Comparison of ENCODE assay signal across 8 cellular contexts in genomic region chr4:145179861-145180297, GRCh38. TPM values are rescaled to one million over a fixed set of nuclear protein-coding genes. Genes with fewer than 3 reads are reported as not detected.
DNase-seq lines count a peak whose midpoint lies in the region; ATAC-seq and TF ChIP-seq lines count a peak whose summit lies in the region.
"Not testable (repeated sequence)": the region's sequence is repeated elsewhere in the genome, so short reads cannot be mapped to it uniquely, and the experiment has no call there.

No MANE protein-coding gene starts in this region.

- not testable (repeated sequence) for H3K36me3 Mint-ChIP-seq in glutamatergic neuron (ENCODE audit: unreplicated experiment); natural killer cell

- TF ChIP-seq CTCF in GM06990 (IDR thresholded peaks at IDR 0.05; ENCODE audit: insufficient read depth, low read length, poor library complexity, severe bottlenecking); glutamatergic neuron (IDR thresholded peaks at IDR 0.05; ENCODE audit: partially characterized antibody, unreplicated experiment); natural killer cell (IDR thresholded peaks at IDR 0.05); tibial artery (IDR thresholded peaks at IDR 0.05): not testable (repeated sequence)

- H3K4me3 ChIP-seq in GM06990 (replicated peaks; ENCODE audit: low read depth, low read length) = peak overlapping the region; percentile 66
- peak overlapping the region; percentile 98 for H3K4me3 ChIP-seq in SK-N-MC
- H3K4me3 ChIP-seq in tibial artery = peak overlapping the region; percentile 84 to 98

- H3K4me3 Mint-ChIP-seq in glutamatergic neuron (ENCODE audit: unreplicated experiment) (peak overlapping the region; percentile 82), natural killer cell (peak overlapping the region; percentile 95)

- not testable (repeated sequence) for H3K9me3 ChIP-seq in SK-N-MC (ENCODE audit: low read depth, low read length); tibial artery

- not testable (repeated sequence) for H3K27ac Mint-ChIP-seq in glutamatergic neuron (ENCODE audit: unreplicated experiment)
- peak overlapping the region; percentile 95 to 97 for H3K27ac Mint-ChIP-seq in natural killer cell

- not testable (repeated sequence) for H3K36me3 ChIP-seq in GM06990 (ENCODE audit: control insufficient read depth, insufficient read depth, low read length); SK-N-MC (ENCODE audit: insufficient read depth, low read length); tibial artery

- DNase-seq in GM06990 (ENCODE audit: extremely low read depth, insufficient read length); SK-N-MC (ENCODE audit: low read depth, low spot score); natural killer cell: not testable (repeated sequence)
- peak; percentile 28 for DNase-seq in HT-29 (ENCODE audit: low spot score)
- peak; percentile 73 for DNase-seq in astrocyte of the hippocampus (ENCODE audit: low read depth, low spot score)
- DNase-seq in glutamatergic neuron = peak; percentile 54
- peak in 1 of 2 donors; percentile 21 for DNase-seq in tibial artery

- ATAC-seq in GM21619 (IDR thresholded peaks at IDR 0.05; ENCODE audit: unreplicated experiment) (peak; percentile 17), natural killer cell (peak; percentile 34 to 45 (median 37))

- peak overlapping the region; percentile 48; the same call in 1 of the 2 replicates for H3K27ac ChIP-seq in SK-N-MC
- H3K27ac ChIP-seq in tibial artery = peak overlapping the region; percentile 97 to 98

- H3K27me3 ChIP-seq in GM06990 (replicated peaks; ENCODE audit: control insufficient read depth, insufficient read depth, low read length); tibial artery: not testable (repeated sequence)

- intact Hi-C loops in natural killer cell (cut with micrococcal nuclease) (loop anchor here (1.0 to 5.0 kb wide), 3 partner anchors 82 to 757 kb away; partner anchors contain the start of genes ABCE1, ANAPC10, MMAA and ZNF827), tibial artery (cut with DNase I; ENCODE audit: low total_unique reads) (loop anchor here (5.0 to 10.0 kb wide), 4 partner anchors 75 to 755 kb away; partner anchors contain the start of genes MMAA and ZNF827)

- H3K27me3 Mint-ChIP-seq in glutamatergic neuron (ENCODE audit: unreplicated experiment); natural killer cell (ENCODE audit: low read depth in 2 of 2): not testable (repeated sequence)

- peak overlapping the region; percentile 83 for H3K9ac ChIP-seq in SK-N-MC (ENCODE audit: insufficient read length)

- peaks cover 0 to 46% (median 24%) of the 10 kb centered on the region in 4 donors for H3K4me1 ChIP-seq in tibial artery

- not testable (repeated sequence) for H3K9me3 Mint-ChIP-seq in glutamatergic neuron (ENCODE audit: unreplicated experiment); natural killer cell

- not testable (repeated sequence) for H3K4me1 Mint-ChIP-seq in glutamatergic neuron (ENCODE audit: low read depth, unreplicated experiment)
- H3K4me1 Mint-ChIP-seq in natural killer cell = peaks cover 39 to 40% of the 10 kb centered on the region in 2 donors

RNA-seq across cellular contexts. Expression of gene OTUD4, which starts 0.5 kb away (rescaled TPM):
- total RNA-seq in HT-29 (2014; rRNA removed; shearing (Covaris generic)) = 10.0 and 11.1 TPM in 2 replicates
- 22.7 TPM for total RNA-seq in glutamatergic neuron (ENCODE audit: unreplicated experiment)
- total RNA-seq in natural killer cell = 10 to 100 TPM; 60.0 to 73.3 (median 71.6) TPM
